ENCODE assay signal across 1 cellular context in the genomic region with DNA sequence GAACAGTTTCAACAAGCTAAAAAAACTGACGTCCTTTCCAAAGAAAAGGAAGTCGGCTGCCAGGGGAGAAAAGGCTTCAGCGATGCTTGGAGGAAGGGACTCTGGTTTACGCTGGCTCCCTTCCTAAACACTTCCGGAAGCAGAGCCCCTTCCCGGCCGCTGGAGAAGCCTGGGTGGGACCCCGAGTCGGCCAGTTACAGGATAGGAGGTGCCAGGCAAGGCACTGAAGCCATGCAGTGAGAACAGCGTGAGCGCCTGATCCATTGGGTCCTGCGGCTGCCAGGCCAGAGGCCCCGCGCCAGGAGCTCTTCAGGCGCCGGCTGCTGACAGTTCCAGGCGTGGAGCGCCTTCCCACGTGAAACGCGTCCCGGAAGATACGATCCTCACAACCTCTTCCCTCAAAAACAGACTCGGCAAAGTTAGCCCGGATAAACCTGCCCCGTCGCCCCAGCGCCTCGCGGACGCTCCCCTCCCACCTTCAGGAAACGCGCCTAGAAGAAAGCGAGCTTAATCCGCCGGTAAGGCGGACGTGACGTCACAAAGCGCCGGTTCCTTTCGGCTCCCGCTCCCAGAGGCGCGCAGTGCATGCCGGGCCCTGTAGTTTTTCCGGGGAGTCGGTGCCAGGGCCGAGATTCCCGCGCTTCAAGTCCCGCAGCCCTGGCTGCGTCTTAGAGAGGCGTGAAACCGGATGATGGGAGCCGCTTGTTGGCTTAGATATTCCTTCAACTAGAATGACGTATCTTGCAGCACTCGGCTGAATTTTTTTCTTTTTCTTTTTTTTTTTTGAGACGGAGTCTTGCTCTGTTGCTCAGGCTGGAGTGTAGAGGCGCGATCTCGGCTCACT.
TF ChIP-seq lines count a peak whose summit lies in the region.

A gene with protein sequence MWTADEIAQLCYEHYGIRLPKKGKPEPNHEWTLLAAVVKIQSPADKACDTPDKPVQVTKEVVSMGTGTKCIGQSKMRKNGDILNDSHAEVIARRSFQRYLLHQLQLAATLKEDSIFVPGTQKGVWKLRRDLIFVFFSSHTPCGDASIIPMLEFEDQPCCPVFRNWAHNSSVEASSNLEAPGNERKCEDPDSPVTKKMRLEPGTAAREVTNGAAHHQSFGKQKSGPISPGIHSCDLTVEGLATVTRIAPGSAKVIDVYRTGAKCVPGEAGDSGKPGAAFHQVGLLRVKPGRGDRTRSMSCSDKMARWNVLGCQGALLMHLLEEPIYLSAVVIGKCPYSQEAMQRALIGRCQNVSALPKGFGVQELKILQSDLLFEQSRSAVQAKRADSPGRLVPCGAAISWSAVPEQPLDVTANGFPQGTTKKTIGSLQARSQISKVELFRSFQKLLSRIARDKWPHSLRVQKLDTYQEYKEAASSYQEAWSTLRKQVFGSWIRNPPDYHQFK (minus strand): TSS at position 520 of the 844 bp plus-strand sequence. CDS start 2,482 bp downstream, outside the sequence.

TF ChIP-seq in K562, 482 proteins besides CTCF, POLR2A, EP300 and RAD21 (continued from another document):
- no peak for TF ChIP-seq HIVEP1 (CRISPR knock-in tag; IDR thresholded peaks at IDR 0.05)
- TF ChIP-seq ZNF274 (IDR thresholded peaks at IDR 0.05; ENCODE audit: borderline replicate concordance, low read depth, low read length) = no peak
